ENCODE assay signal across 2 cellular contexts in genomic region chr1:236323819-236324411, GRCh38.
TF ChIP-seq lines count a peak whose summit lies in the region.

No MANE protein-coding gene starts in this region.

TF ChIP-seq in HEK293, 187 proteins besides CTCF, POLR2A, EP300 and RAD21 (continued from another document):
- TF ChIP-seq ZNF580 (tag by site-specific recombination; IDR thresholded peaks at IDR 0.05) (0 out of 2 replicates have a peak, but pooled peaks have one; percentile 13), ZNF670 (tag by site-specific recombination; IDR thresholded peaks at IDR 0.05; ENCODE audit: low read depth) (no peak)

TF ChIP-seq in K562, 482 proteins besides CTCF, POLR2A, EP300 and RAD21 (continued from another document):
- peak in 1 of 2 experiments; percentile 66; a peak in 1 of 3 replicates for TF ChIP-seq CBX3 (IDR thresholded peaks at IDR 0.05; ENCODE audit: borderline replicate concordance in 1 of 2, low read length in 2 of 2)
